8 cellular contexts compared by ENCODE assay signal in genomic region chr3:47421741-47422649, GRCh38. TPM values are rescaled to one million over a fixed set of nuclear protein-coding genes. Genes with fewer than 3 reads are reported as not detected.
DNase-seq lines count a peak whose midpoint lies in the region; ATAC-seq, FAIRE-seq and TF ChIP-seq lines count a peak whose summit lies in the region.

No MANE protein-coding gene starts in this region.

- TF ChIP-seq POLR2A in thyroid gland (IDR thresholded peaks at IDR 0.05), result no peak

- no peaks in the 10 kb centered on the region for H3K9me3 Mint-ChIP-seq in astrocyte (ENCODE audit: unreplicated experiment)

- no peaks in the 10 kb centered on the region for H3K27me3 Mint-ChIP-seq in astrocyte (ENCODE audit: low read depth, unreplicated experiment)

- H3K4me3 ChIP-seq in astrocyte (ENCODE audit: insufficient read depth, low read depth, low read length) (no peak overlapping the region), thyroid gland (replicated peaks in 1 of 3) (no peak overlapping the region)

- H3K4me1 ChIP-seq in astrocyte (ENCODE audit: insufficient read depth, low read length) (peaks cover 7% of the 10 kb centered on the region), thyroid gland (peaks cover 13% of the 10 kb centered on the region in 2 donors)

- no peaks in the 10 kb centered on the region for H3K9me3 ChIP-seq in astrocyte (ENCODE audit: insufficient read depth, low read depth, low read length)
- no peaks in the 10 kb centered on the region for H3K9me3 ChIP-seq in thyroid gland

- H3K27ac Mint-ChIP-seq in astrocyte (ENCODE audit: unreplicated experiment), result peak overlapping the region; percentile 26

- H3K36me3 Mint-ChIP-seq in astrocyte (ENCODE audit: low read depth, unreplicated experiment), result peaks cover 16% of the 10 kb centered on the region

- no peak overlapping the region for H3K9ac ChIP-seq in astrocyte (ENCODE audit: low read length)

- 80 to 94% methylated on average over 5 to 6 of the region's 13 CpGs for WGBS in thyroid gland, 2 donors

- H4K20me1 ChIP-seq in astrocyte (ENCODE audit: insufficient read depth, low read length), result peaks cover 3% of the 10 kb centered on the region

- peaks cover 2% of the 10 kb centered on the region for H3K79me2 ChIP-seq in astrocyte (ENCODE audit: insufficient read depth, low read length)

- in situ Hi-C loops in G401 (cut with HindIII; ENCODE audit: low sequenced_read_pairs), result no loop called here

- TF ChIP-seq CTCF in astrocyte (IDR thresholded peaks at IDR 0.05; ENCODE audit: insufficient read depth, low read depth, low read length), result no peak
- TF ChIP-seq CTCF in thyroid gland (IDR thresholded peaks at IDR 0.05), result peak in 1 of 6 experiments; percentile 14

- DNase-seq in G401 (ENCODE audit: low spot score) (peak; percentile 46), MV-4-11 (lab: John Stamatoyannopoulos, UW) (peak; percentile 49), astrocyte (ENCODE audit: low read depth) (peak; percentile 6), thyroid gland (peak; percentile 57 to 64), midbrain (lab: John Stamatoyannopoulos, UW) (no peak), retina (no peak)

- intact Hi-C loops in thyroid gland (cut with DNase I), result loop anchor here (2.0 to 5.0 kb wide), 2 partner anchors 55 to 95 kb away; no protein-coding TSS in a partner anchor

- H3K36me3 ChIP-seq in astrocyte (ENCODE audit: insufficient read depth, low read length) (peaks cover under 1% of the 10 kb centered on the region), thyroid gland (peaks cover 21 to 29% of the 10 kb centered on the region in 2 donors)

- H3K27me3 ChIP-seq in astrocyte (ENCODE audit: insufficient read depth, low read length) (no peaks in the 10 kb centered on the region), layer of hippocampus (ENCODE audit: control insufficient read depth, insufficient read depth, low read length) (no peaks in the 10 kb centered on the region), thyroid gland (no peaks in the 10 kb centered on the region)

- no peak overlapping the region for H3K4me3 Mint-ChIP-seq in astrocyte (ENCODE audit: unreplicated experiment)

- H3K4me2 ChIP-seq in astrocyte (ENCODE audit: low read length), result no peak overlapping the region

- peaks cover 4% of the 10 kb centered on the region for H3K4me1 Mint-ChIP-seq in astrocyte (ENCODE audit: low read depth, unreplicated experiment)

- no peak for ATAC-seq in GM19463 (IDR thresholded peaks at IDR 0.05; ENCODE audit: unreplicated experiment)

- no peak for FAIRE-seq in astrocyte (lab: Jason Lieb, UNC)

- no peak overlapping the region for H2AFZ ChIP-seq in astrocyte (ENCODE audit: low read depth, low read length)

- H3K27ac ChIP-seq in astrocyte (ENCODE audit: low read depth, low read length) (no peak overlapping the region), layer of hippocampus (ENCODE audit: low read depth, low read length) (peak overlapping the region; percentile 80), thyroid gland (peak overlapping the region; percentile 28 to 74 (median 57))

RNA-seq across cellular contexts. Expression of gene PTPN23, which starts 41.2 kb away (rescaled TPM):
- total RNA-seq in G401 (2014; rRNA removed; shearing (Covaris generic)), result 6.6 and 9.0 TPM in 2 replicates
- total RNA-seq in astrocyte, result 40.3 and 40.4 TPM in 2 replicates
- 10 to 100 TPM; 20.2 to 40.1 (median 32.1) TPM for total RNA-seq in thyroid gland

RNA-seq across cellular contexts. Expression of gene SCAP, which starts 53.7 kb away (rescaled TPM):
- 62.5 and 81.4 TPM in 2 replicates for total RNA-seq in G401 (2014; rRNA removed; shearing (Covaris generic))
- total RNA-seq in astrocyte (47.9 TPM in 2 replicates), thyroid gland (100 to 1,000 TPM in 1 of 4 donors, 10 to 100 TPM in 3; 56.8 to 102 (median 88.8) TPM)

Comparison
In these comparisons a context has a peak if more than half of its experiments do, and no peak if none do; other contexts are left out.
1. DNase-seq: peak in G401 (single experiment), MV-4-11 (single experiment), astrocyte (single experiment) and thyroid gland (2 of 2); none in midbrain (single experiment) and retina (single experiment).